Comparison of ENCODE assay signal across 8 cellular contexts in genomic region chr4:1289232-1290164, GRCh38. TPM values are rescaled to one million over a fixed set of nuclear protein-coding genes. Genes with fewer than 3 reads are reported as not detected.
DNase-seq lines count a peak whose midpoint lies in the region; ATAC-seq and TF ChIP-seq lines count a peak whose summit lies in the region.

MAEA (plus strand) TSS chr4:1289891; CDS start chr4:1289914, 23 bp downstream.

- peak within 1 kb of the TSS; percentile 91 to 95 for H3K27ac Mint-ChIP-seq in natural killer cell treated with Interleukin-12 subunit alpha and Interleukin-12 subunit beta and Interleukin-15 and Interleukin-18, amount 100 ng/mL, for 72 hours

- H3K4me3 Mint-ChIP-seq in natural killer cell treated with Interleukin-12 subunit alpha and Interleukin-12 subunit beta and Interleukin-15 and Interleukin-18, amount 100 ng/mL, for 72 hours: peak within 1 kb of the TSS; percentile 98

- H3K36me3 Mint-ChIP-seq in natural killer cell treated with Interleukin-12 subunit alpha and Interleukin-12 subunit beta and Interleukin-15 and Interleukin-18, amount 100 ng/mL, for 72 hours: no peaks in the 10 kb centered on the region

- no peaks in the 10 kb centered on the region for H3K27me3 Mint-ChIP-seq in natural killer cell treated with Interleukin-12 subunit alpha and Interleukin-12 subunit beta and Interleukin-15 and Interleukin-18, amount 100 ng/mL, for 72 hours

- peak within 1 kb of the TSS; percentile 92 for H3K4me3 ChIP-seq in H7 (ENCODE audit: insufficient read depth, low read depth, low read length)
- H3K4me3 ChIP-seq in fibroblast of pulmonary artery (replicated peaks; ENCODE audit: low read depth, low read length): peak within 1 kb of the TSS; percentile 79

- DNase-seq in ELF-1 (ENCODE audit: low read depth, low spot score): peak; percentile 98
- DNase-seq in H7: peak; percentile 100
- peak; percentile 94 for DNase-seq in M059J (ENCODE audit: low read depth)
- DNase-seq in SHP77 (lab: John Stamatoyannopoulos, UW): peak; percentile 79 to 80
- DNase-seq in activated effector memory CD4-positive, alpha-beta T cell treated with Interleukin-2 at 50 U/mL for 16 hours: peak; percentile 96
- peak; percentile 96 for DNase-seq in fibroblast of pulmonary artery (ENCODE audit: low read depth)
- DNase-seq in natural killer cell treated with Interleukin-12 subunit alpha and Interleukin-12 subunit beta and Interleukin-15 and Interleukin-18, amount 100 ng/mL, for 72 hours (ENCODE audit: low spot score): peak; percentile 98
- peak; percentile 97 for DNase-seq in stimulated activated naive CD8-positive, alpha-beta T cell treated with anti-CD3 and anti-CD28 coated beads, Interleukin-15, Interleukin-2, amounts not matched to agents 100 U/mL and 50 U/mL, for 24 hours

- peak; percentile 97 to 98 for ATAC-seq in natural killer cell treated with Interleukin-12 subunit alpha and Interleukin-12 subunit beta and Interleukin-15 and Interleukin-18, amount 100 ng/mL, for 72 hours
- peak; percentile 98 for ATAC-seq in stimulated activated naive CD8-positive, alpha-beta T cell treated with anti-CD3 and anti-CD28 coated beads, Interleukin-15, Interleukin-2, amounts not matched to agents 100 U/mL and 50 U/mL, for 24 hours

- no peaks in the 10 kb centered on the region for H3K9me3 Mint-ChIP-seq in natural killer cell treated with Interleukin-12 subunit alpha and Interleukin-12 subunit beta and Interleukin-15 and Interleukin-18, amount 100 ng/mL, for 72 hours

- no peaks in the 10 kb centered on the region; the same call in 1 of the 2 replicates for H3K36me3 ChIP-seq in H7 (replicated peaks; ENCODE audit: control insufficient read depth, insufficient read depth, low read length)

- peaks cover 24 to 27% of the 10 kb centered on the region in 2 donors for H3K4me1 Mint-ChIP-seq in natural killer cell treated with Interleukin-12 subunit alpha and Interleukin-12 subunit beta and Interleukin-15 and Interleukin-18, amount 100 ng/mL, for 72 hours (ENCODE audit: low read depth in 2 of 2)

- H3K27me3 ChIP-seq in H7 (ENCODE audit: control insufficient read depth, insufficient read depth, low read length): no peaks in the 10 kb centered on the region

- TF ChIP-seq CTCF in fibroblast of pulmonary artery (IDR thresholded peaks at IDR 0.05; ENCODE audit: low read length, missing control alignments): no peak

RNA-seq across cellular contexts. Expression of gene MAEA, which starts in this region (rescaled TPM):
- 65.4 and 80.6 TPM in 2 replicates for total RNA-seq in H7 (2014; rRNA removed; shearing (Covaris generic))
- total RNA-seq in M059J (2014; rRNA removed; shearing (Covaris generic)): 44.4 and 75.0 TPM in 2 replicates
- 10 to 100 TPM; 60.1 to 93.7 TPM for total RNA-seq in natural killer cell treated with Interleukin-12 subunit alpha and Interleukin-12 subunit beta and Interleukin-15 and Interleukin-18, amount 100 ng/mL, for 72 hours

Comparison
In these comparisons a context has a peak if more than half of its experiments do, and no peak if none do; other contexts are left out.
1. Peak in every context shown above with its lines: DNase-seq, ATAC-seq and H3K4me3 ChIP-seq.